20 cellular contexts compared by ENCODE assay signal in the genomic region with DNA sequence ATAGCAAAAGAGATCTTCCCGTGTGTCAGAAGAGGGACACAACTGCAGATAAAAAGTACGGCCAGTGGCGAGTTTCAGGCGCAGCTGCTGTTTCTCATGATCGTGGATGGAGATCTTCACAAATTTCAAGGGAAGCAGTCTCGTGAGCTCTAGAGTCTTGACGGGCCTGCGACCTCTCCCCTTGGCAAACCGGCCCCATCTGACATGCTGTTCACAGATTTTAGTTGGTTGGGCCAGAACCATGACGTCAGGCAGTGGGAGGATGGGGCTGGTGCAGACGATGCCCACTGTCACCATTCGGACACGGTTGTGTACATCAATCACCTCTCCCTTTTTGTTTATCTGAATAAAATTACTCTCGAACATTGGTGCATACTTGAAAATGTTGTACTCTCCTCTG. TPM values are rescaled to one million over a fixed set of nuclear protein-coding genes. Genes with fewer than 3 reads are reported as not detected.
A peak's percentile ranks its signal among the peaks of the same experiment; 100 is the strongest.
DNase-seq lines count a peak whose midpoint lies in the region; ATAC-seq and TF ChIP-seq lines count a peak whose summit lies in the region.
"Had no signal": no experiment of that assay in that cellular context is flagged by ENCODE, and none has a peak within 500 bp of the region (broad histone marks: within the 10 kb centered on the region; RNA-seq: fewer than 3 reads in every experiment).

No MANE protein-coding gene starts in this region.

- H3K9me3 Mint-ChIP-seq in T-helper 2 cell treated with Interferon-gamma antibody and Interleukin-4, amounts not matched to agents 5 μg/mL and 100 μg/mL, for 36 hours: no peaks in the 10 kb centered on the region
- peaks cover 4% of the 10 kb centered on the region for H3K9me3 Mint-ChIP-seq in activated naive CD4-positive, alpha-beta T cell treated with anti-CD3 and anti-CD28 coated beads for 36 hours
- H3K9me3 Mint-ChIP-seq in activated T-helper 17 cell treated with anti-CD3 and anti-CD28 coated beads, Interleukin-2, amount 50 U/mL, for 72 hours: peaks cover 4% of the 10 kb centered on the region
- H3K9me3 Mint-ChIP-seq in osteocyte (ENCODE audit: unreplicated experiment): no peaks in the 10 kb centered on the region
- H3K9me3 Mint-ChIP-seq: CD4-positive, alpha-beta T cell had no signal

- peaks cover 51% of the 10 kb centered on the region for H3K4me1 Mint-ChIP-seq in T-helper 2 cell treated with Interferon-gamma antibody and Interleukin-4, amounts not matched to agents 5 μg/mL and 100 μg/mL, for 36 hours (ENCODE audit: low read depth)
- peaks cover 76% of the 10 kb centered on the region for H3K4me1 Mint-ChIP-seq in activated naive CD4-positive, alpha-beta T cell treated with anti-CD3 and anti-CD28 coated beads for 36 hours (ENCODE audit: low read depth)
- peaks cover 50% of the 10 kb centered on the region for H3K4me1 Mint-ChIP-seq in activated T-helper 17 cell treated with anti-CD3 and anti-CD28 coated beads, Interleukin-2, amount 50 U/mL, for 72 hours
- H3K4me1 Mint-ChIP-seq in osteocyte (ENCODE audit: unreplicated experiment): no peaks in the 10 kb centered on the region

- no peaks in the 10 kb centered on the region for H3K27me3 Mint-ChIP-seq in T-helper 2 cell treated with Interferon-gamma antibody and Interleukin-4, amounts not matched to agents 5 μg/mL and 100 μg/mL, for 36 hours (ENCODE audit: low read depth)
- no peaks in the 10 kb centered on the region for H3K27me3 Mint-ChIP-seq in activated naive CD4-positive, alpha-beta T cell treated with anti-CD3 and anti-CD28 coated beads for 36 hours (ENCODE audit: low read depth)
- no peaks in the 10 kb centered on the region for H3K27me3 Mint-ChIP-seq in activated T-helper 17 cell treated with anti-CD3 and anti-CD28 coated beads, Interleukin-2, amount 50 U/mL, for 72 hours
- H3K27me3 Mint-ChIP-seq in osteocyte (ENCODE audit: unreplicated experiment): peaks cover 34% of the 10 kb centered on the region
- H3K27me3 Mint-ChIP-seq: B cell; CD4-positive, alpha-beta T cell had no signal

- peak; percentile 1 for DNase-seq in T-helper 2 cell treated with Interferon-gamma antibody and Interleukin-4, amounts not matched to agents 5 μg/mL and 100 μg/mL, for 36 hours (ENCODE audit: low spot score)
- DNase-seq in T-helper 2 cell: no peak
- DNase-seq in activated naive CD4-positive, alpha-beta T cell treated with anti-CD3 and anti-CD28 coated beads for 36 hours: no peak
- DNase-seq in activated naive CD4-positive, alpha-beta T cell (lab: John Stamatoyannopoulos, UW): no peak
- peak; percentile 74 for DNase-seq in osteocyte (ENCODE audit: extremely low spot score, unreplicated experiment)
- no peak for DNase-seq in COR-L47 (lab: John Stamatoyannopoulos, UW)
- DNase-seq: Calu3; CD4-positive, alpha-beta T cell; DMS53; KBM-7; NCI-H1436; NCI-H2029; NCI-H2171; NCI-H446; NK-92 treated with Interleukin-12 subunit alpha and Interleukin-12 subunit beta, amount 100 ng/mL, for 24 hours had no signal

- H3K36me3 Mint-ChIP-seq in T-helper 2 cell treated with Interferon-gamma antibody and Interleukin-4, amounts not matched to agents 5 μg/mL and 100 μg/mL, for 36 hours (ENCODE audit: low read depth): no peaks in the 10 kb centered on the region
- peaks cover 9% of the 10 kb centered on the region for H3K36me3 Mint-ChIP-seq in activated naive CD4-positive, alpha-beta T cell treated with anti-CD3 and anti-CD28 coated beads for 36 hours (ENCODE audit: low read depth)
- no peaks in the 10 kb centered on the region for H3K36me3 Mint-ChIP-seq in activated T-helper 17 cell treated with anti-CD3 and anti-CD28 coated beads, Interleukin-2, amount 50 U/mL, for 72 hours (ENCODE audit: low read depth)
- no peaks in the 10 kb centered on the region for H3K36me3 Mint-ChIP-seq in osteocyte (ENCODE audit: unreplicated experiment)

- ATAC-seq in activated T-helper 17 cell treated with anti-CD3 and anti-CD28 coated beads, Interleukin-2, amount 50 U/mL, for 72 hours (replicated peaks): no peak
- no peak for ATAC-seq in GM19397 (IDR thresholded peaks at IDR 0.05; ENCODE audit: unreplicated experiment)

- H3K4me3 Mint-ChIP-seq in T-helper 2 cell treated with Interferon-gamma antibody and Interleukin-4, amounts not matched to agents 5 μg/mL and 100 μg/mL, for 36 hours: no peak overlapping the region
- no peak overlapping the region for H3K4me3 Mint-ChIP-seq in activated naive CD4-positive, alpha-beta T cell treated with anti-CD3 and anti-CD28 coated beads for 36 hours
- H3K4me3 Mint-ChIP-seq in activated T-helper 17 cell treated with anti-CD3 and anti-CD28 coated beads, Interleukin-2, amount 50 U/mL, for 72 hours: peak overlapping the region; percentile 78
- no peak overlapping the region for H3K4me3 Mint-ChIP-seq in osteocyte (ENCODE audit: unreplicated experiment)
- H3K4me3 Mint-ChIP-seq: B cell; CD4-positive, alpha-beta T cell had no signal

- peak overlapping the region; percentile 29 for H3K27ac Mint-ChIP-seq in T-helper 2 cell treated with Interferon-gamma antibody and Interleukin-4, amounts not matched to agents 5 μg/mL and 100 μg/mL, for 36 hours
- H3K27ac Mint-ChIP-seq in activated naive CD4-positive, alpha-beta T cell treated with anti-CD3 and anti-CD28 coated beads for 36 hours: peak overlapping the region; percentile 100
- peak overlapping the region; percentile 97 for H3K27ac Mint-ChIP-seq in activated T-helper 17 cell treated with anti-CD3 and anti-CD28 coated beads, Interleukin-2, amount 50 U/mL, for 72 hours
- H3K27ac Mint-ChIP-seq in osteocyte (ENCODE audit: unreplicated experiment): no peak overlapping the region
- H3K27ac Mint-ChIP-seq: B cell had no signal

- no peak for TF ChIP-seq CTCF in osteocyte (IDR thresholded peaks at IDR 0.05)

- CTCF ChIA-PET in activated naive CD4-positive, alpha-beta T cell treated with anti-CD3 and anti-CD28 coated beads for 36 hours (lab: Charles Lee): interaction anchor here (0.7 kb wide), 1 partner anchor 11 kb away, joined by 4 read pairs; no protein-coding TSS in a partner anchor

- intact Hi-C loops in activated naive CD4-positive, alpha-beta T cell treated with anti-CD3 and anti-CD28 coated beads for 36 hours (cut with micrococcal nuclease): no loop called here

RNA-seq across cellular contexts. Expression of gene GARIN3, which starts 0.4 kb away (rescaled TPM):
- 1 to 10 TPM; 3.6 to 3.8 TPM for total RNA-seq in activated naive CD4-positive, alpha-beta T cell treated with anti-CD3 and anti-CD28 coated beads for 36 hours
- under 1 TPM; 0.09 to 0.85 TPM for total RNA-seq in activated T-helper 17 cell treated with anti-CD3 and anti-CD28 coated beads, Interleukin-2, amount 50 U/mL, for 72 hours
- total RNA-seq in osteocyte: not detected in 2 replicates
- total RNA-seq: B cell; Calu3; CD4-positive, alpha-beta T cell; H1; OCI-LY7 had no signal

RNA-seq across cellular contexts. Expression of gene ITK, which starts 15.0 kb away (rescaled TPM):
- 100 to 1,000 TPM; 340 TPM for total RNA-seq in activated naive CD4-positive, alpha-beta T cell treated with anti-CD3 and anti-CD28 coated beads for 36 hours
- total RNA-seq in activated T-helper 17 cell treated with anti-CD3 and anti-CD28 coated beads, Interleukin-2, amount 50 U/mL, for 72 hours: 100 to 1,000 TPM; 144 to 277 TPM
- not detected in 2 replicates for total RNA-seq in osteocyte
- total RNA-seq: Calu3, H1, OCI-LY7 had no signal

RNA-seq across cellular contexts. Expression of gene MED7, which starts 23.0 kb away (rescaled TPM):
- total RNA-seq in activated naive CD4-positive, alpha-beta T cell treated with anti-CD3 and anti-CD28 coated beads for 36 hours: 10 to 100 TPM; 21.0 to 21.2 TPM
- total RNA-seq in activated T-helper 17 cell treated with anti-CD3 and anti-CD28 coated beads, Interleukin-2, amount 50 U/mL, for 72 hours: 10 to 100 TPM in 1 of 2 donors, 1 to 10 TPM in 1; 9.3 to 20.3 TPM
- total RNA-seq in osteocyte: 9.2 and 9.3 TPM in 2 replicates

RNA-seq across cellular contexts. Expression of gene HAVCR2, which starts 56.8 kb away (rescaled TPM):
- total RNA-seq in activated naive CD4-positive, alpha-beta T cell treated with anti-CD3 and anti-CD28 coated beads for 36 hours: 10 to 100 TPM; 10.2 to 10.4 TPM
- 10 to 100 TPM; 35.4 to 46.9 TPM for total RNA-seq in activated T-helper 17 cell treated with anti-CD3 and anti-CD28 coated beads, Interleukin-2, amount 50 U/mL, for 72 hours
- 0.21 TPM in 1 of 2 replicates, not detected in the other for total RNA-seq in osteocyte
- total RNA-seq: H1 had no signal

Comparison
In these comparisons a context has a peak if more than half of its experiments do, and no peak if none do; other contexts are left out.
1. DNase-seq: peak in T-helper 2 cell treated with Interferon-gamma antibody and Interleukin-4, amounts not matched to agents 5 μg/mL and 100 μg/mL, for 36 hours (single experiment) and osteocyte (single experiment); none in T-helper 2 cell (0 of 5), activated naive CD4-positive, alpha-beta T cell treated with anti-CD3 and anti-CD28 coated beads for 36 hours (single experiment), activated naive CD4-positive, alpha-beta T cell (0 of 4) and COR-L47 (single experiment).
2. RNA of gene ITK, which starts 15.0 kb away (total RNA-seq): 340 TPM in activated naive CD4-positive, alpha-beta T cell treated with anti-CD3 and anti-CD28 coated beads for 36 hours and 144 to 277 TPM in activated T-helper 17 cell treated with anti-CD3 and anti-CD28 coated beads, Interleukin-2, amount 50 U/mL, for 72 hours; not detected in osteocyte; every median in the first group is over 100 times any median in the second.